Comparison of ENCODE assay signal across 1 cellular context in genomic region chr7:157193274-157193673, GRCh38.
TF ChIP-seq lines count a peak whose summit lies in the region.

No MANE protein-coding gene starts in this region.

TF ChIP-seq in HepG2, 621 proteins besides CTCF, POLR2A, EP300 and RAD21 (continued from another document):
- TF ChIP-seq SOX13 (IDR thresholded peaks at IDR 0.05) (no peak), SOX13 (CRISPR knock-in tag; conservative IDR thresholded peaks at IDR 0.05 in 1 of 2, IDR thresholded peaks at IDR 0.05 in 1 of 2) (peak in 1 of 2 experiments; percentile 69; a peak in 2 of 4 replicates), ZNF296 (CRISPR knock-in tag; conservative IDR thresholded peaks at IDR 0.05) (no peak), ZMYM3 (CRISPR knock-in tag; IDR thresholded peaks at IDR 0.05) (no peak), ZNF572 (CRISPR knock-in tag; IDR thresholded peaks at IDR 0.05) (no peak), ZNF639 (CRISPR knock-in tag; conservative IDR thresholded peaks at IDR 0.05) (no peak), SOX5 (CRISPR knock-in tag; IDR thresholded peaks at IDR 0.05; ENCODE audit: borderline replicate concordance) (peak; percentile 39; the same call in 1 of the 2 replicates), SOX6 (IDR thresholded peaks at IDR 0.05) (no peak), SOX6 (CRISPR knock-in tag; IDR thresholded peaks at IDR 0.05) (peak; percentile 35; the same call in 1 of the 2 replicates), ZFP36L1 (CRISPR knock-in tag; IDR thresholded peaks at IDR 0.05) (no peak), ZNF34 (CRISPR knock-in tag; IDR thresholded peaks at IDR 0.05; ENCODE audit: borderline replicate concordance) (no peak)
